Comparison of ENCODE assay signal across 14 cellular contexts in the genomic region with DNA sequence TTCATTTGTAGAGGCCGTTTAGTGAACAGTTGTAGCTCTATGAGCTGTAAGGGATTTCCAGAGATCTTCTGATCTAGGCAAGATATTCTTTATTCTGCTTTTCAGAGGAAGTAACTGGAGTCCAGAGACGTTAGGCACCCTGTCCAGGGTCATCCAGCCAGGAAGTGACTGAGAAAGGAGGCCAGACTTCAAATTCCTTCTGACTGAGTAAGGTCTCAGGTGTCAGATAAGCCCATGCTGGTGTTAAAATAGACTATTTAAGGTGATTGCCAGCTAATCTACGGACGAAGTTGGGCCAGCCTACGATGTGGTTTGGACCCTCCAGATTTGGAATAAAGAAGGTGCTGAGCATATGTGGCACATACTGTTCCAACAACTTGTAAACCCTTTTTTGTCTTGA. TPM values are rescaled to one million over a fixed set of nuclear protein-coding genes. Genes with fewer than 3 reads are reported as not detected.
DNase-seq lines count a peak whose midpoint lies in the region; ATAC-seq and TF ChIP-seq lines count a peak whose summit lies in the region.
"Had no signal": no experiment of that assay in that cellular context is flagged by ENCODE, and none has a peak within 500 bp of the region (broad histone marks: within the 10 kb centered on the region; RNA-seq: fewer than 3 reads in every experiment).

No MANE protein-coding gene starts in this region.

- no peak overlapping the region for H4K8ac ChIP-seq in trophoblast cell (ENCODE audit: low read depth, low read length)

- H3K36me3 Mint-ChIP-seq in CD14-positive monocyte: no peaks in the 10 kb centered on the region

- H2AFZ ChIP-seq in trophoblast cell (ENCODE audit: insufficient read depth, low read length, poor library complexity): no peak overlapping the region

- H3K4ac ChIP-seq in trophoblast cell (ENCODE audit: low read depth, low read length): no peak overlapping the region

- no peaks in the 10 kb centered on the region for H3K4me1 Mint-ChIP-seq in CD14-positive monocyte

- H3K4me1 ChIP-seq in trophoblast cell (ENCODE audit: control insufficient read depth in 1 of 2, insufficient read depth in 2 of 2, low read length in 2 of 2): peaks cover 13 to 19% of the 10 kb centered on the region in 2 experiments

- ATAC-seq in HG02642 (IDR thresholded peaks at IDR 0.05; ENCODE audit: poor library complexity, unreplicated experiment) (no peak), HG03045 (IDR thresholded peaks at IDR 0.05; ENCODE audit: unreplicated experiment) (no peak)

- H3K79me2 ChIP-seq in trophoblast cell (ENCODE audit: control insufficient read depth, insufficient read depth, low read length, poor library complexity): no peaks in the 10 kb centered on the region

- H3K27ac ChIP-seq in dorsolateral prefrontal cortex (peak overlapping the region in 44 of 59 donors; percentile 19 to 99 (median 96)), trophoblast cell (ENCODE audit: low read depth, low read length) (no peak overlapping the region)
- H3K27ac ChIP-seq: BLaER1, uterus had no signal

- H3K9ac ChIP-seq in trophoblast cell (ENCODE audit: low read length): no peak overlapping the region
- H3K9ac ChIP-seq: BLaER1 had no signal

- peaks cover 35 to 67% (median 42%) of the 10 kb centered on the region in 3 donors for H3K27me3 Mint-ChIP-seq in CD14-positive monocyte (ENCODE audit: low read depth in 3 of 3)

- H4K91ac ChIP-seq in trophoblast cell (ENCODE audit: low read depth, low read length): no peak overlapping the region

- peaks cover 2% of the 10 kb centered on the region for H3K79me1 ChIP-seq in trophoblast cell (ENCODE audit: low read length)

- H2BK12ac ChIP-seq in trophoblast cell (ENCODE audit: low read length): no peak overlapping the region

- intact Hi-C loops in dorsolateral prefrontal cortex (cut with DNase I): loop anchor here in 1 of 2 donors (5.0 kb wide), 2 partner anchors 121 to 386 kb away; no protein-coding TSS in a partner anchor
- intact Hi-C loops in CD14-positive monocyte (cut with micrococcal nuclease): no loop called here

- WGBS in trophoblast cell (ENCODE audit: extremely low coverage, insufficient coverage, insufficient read length): no CpG with 5 or more reads among the region's 5 CpGs

- H4K12ac ChIP-seq in trophoblast cell (ENCODE audit: low read depth, low read length): no peak overlapping the region

- no peaks in the 10 kb centered on the region for H3K36me3 ChIP-seq in trophoblast cell (ENCODE audit: control insufficient read depth in 1 of 2, insufficient read depth in 2 of 2, low read length in 2 of 2)
- H3K36me3 ChIP-seq: BLaER1, uterus had no signal

- no peak overlapping the region for H3K4me3 ChIP-seq in dorsolateral prefrontal cortex
- H3K4me3 ChIP-seq in trophoblast cell (ENCODE audit: low read depth, low read length): no peak overlapping the region
- H3K4me3 ChIP-seq: BLaER1, uterus had no signal

- H3K23ac ChIP-seq in trophoblast cell (ENCODE audit: low read length): no peak overlapping the region

- H3K18ac ChIP-seq in trophoblast cell (ENCODE audit: low read length): no peak overlapping the region

- H3K14ac ChIP-seq in trophoblast cell (ENCODE audit: low read length): no peak overlapping the region

- H2BK120ac ChIP-seq in trophoblast cell (ENCODE audit: insufficient read depth, low read length, poor library complexity): no peak overlapping the region

- H3K4me3 Mint-ChIP-seq in CD14-positive monocyte: peak overlapping the region in 1 of 2 donors; percentile 51

- H3K4me2 ChIP-seq in trophoblast cell (ENCODE audit: low read length): no peak overlapping the region

- H3K9me3 ChIP-seq in trophoblast cell (ENCODE audit: insufficient read depth, low read depth, low read length): no peaks in the 10 kb centered on the region
- H3K9me3 ChIP-seq: BLaER1, uterus had no signal

- H3K27me3 ChIP-seq in dorsolateral prefrontal cortex (peaks cover 0 to 3% (median 0%) of the 10 kb centered on the region in 45 donors), trophoblast cell (ENCODE audit: insufficient read depth, low read length) (peaks cover 15% of the 10 kb centered on the region)

- H3K9me3 Mint-ChIP-seq in CD14-positive monocyte: peaks cover 0 to 5% (median 0%) of the 10 kb centered on the region in 7 donors

- TF ChIP-seq CTCF in dorsolateral prefrontal cortex (IDR thresholded peaks at IDR 0.05 in 54 of 56, conservative IDR thresholded peaks at IDR 0.05 in 2 of 56; ENCODE audit: low read depth in 1 of 56, partially characterized antibody in 56 of 56): no peak
- TF ChIP-seq CTCF in CD14-positive monocyte (IDR thresholded peaks at IDR 0.05): no peak

- no peak overlapping the region for H3K27ac Mint-ChIP-seq in CD14-positive monocyte

- H2BK5ac ChIP-seq in trophoblast cell (ENCODE audit: low read depth, low read length, poor library complexity): no peak overlapping the region

- DNase-seq in ELF-1 (ENCODE audit: low read depth, low spot score): peak; percentile 34
- DNase-seq in NCI-H82 (lab: John Stamatoyannopoulos, UW): peak; percentile 16
- peak in 1 of 10 donors; percentile 9 for DNase-seq in dorsolateral prefrontal cortex
- DNase-seq in trophoblast cell: peak; percentile 70 to 85
- DNase-seq in CD14-positive monocyte (ENCODE audit: low spot score): no peak
- no peak for DNase-seq in hippocampal formation (lab: John Stamatoyannopoulos, UW)
- DNase-seq: DND-41; foreskin fibroblast; NCI-H2171 treated with DMSO at 0.1 percent for 48 hours; stimulated activated CD4-positive, alpha-beta T cell treated with anti-CD3 and anti-CD28 coated beads, Interleukin-2, amount 100 ng/mL, for 48 hours; uterus had no signal

- H2AK5ac ChIP-seq in trophoblast cell (ENCODE audit: low read length): no peak overlapping the region

RNA-seq across cellular contexts. Expression of a gene that starts 54.6 kb away (rescaled TPM):
- 10 to 100 TPM in 116 of 120 experiments, 1 to 10 TPM in 4; 7.8 to 24.1 (median 14.8) TPM for total RNA-seq in dorsolateral prefrontal cortex
- polyA plus RNA-seq in trophoblast cell (2013): 0.22 and 0.25 TPM in 2 replicates
- polyA plus RNA-seq in CD14-positive monocyte: not detected

Comparison
In these comparisons a context has a peak if more than half of its experiments do, and no peak if none do; other contexts are left out.
1. DNase-seq: peak in ELF-1 (single experiment), NCI-H82 (single experiment) and trophoblast cell (2 of 2); none in CD14-positive monocyte (single experiment) and hippocampal formation (0 of 2).